26 cellular contexts compared by ENCODE assay signal in genomic region chr4:19187709-19188108, GRCh38.
DNase-seq lines count a peak whose midpoint lies in the region; ATAC-seq and TF ChIP-seq lines count a peak whose summit lies in the region.
"Had no signal": no experiment of that assay in that cellular context is flagged by ENCODE, and none has a peak within 500 bp of the region (broad histone marks: within the 10 kb centered on the region; RNA-seq: fewer than 3 reads in every experiment).

No MANE protein-coding gene starts in this region.

- no peaks in the 10 kb centered on the region for H3K4me1 ChIP-seq in ACC112 (ENCODE audit: control insufficient read depth, insufficient read depth, low read length, unreplicated experiment)
- H3K4me1 ChIP-seq in fibroblast of lung (ENCODE audit: control insufficient read depth, extremely low read depth, insufficient read depth, low read length) = no peaks in the 10 kb centered on the region
- H3K4me1 ChIP-seq in mucosa of descending colon (ENCODE audit: low read depth) = no peaks in the 10 kb centered on the region

- intact Hi-C loops in mucosa of descending colon (cut with DNase I, micrococcal nuclease) = no loop called here
- intact Hi-C loops in activated CD4-positive, alpha-beta memory T cell treated with anti-CD3 and anti-CD28 coated beads for 36 hours (cut with micrococcal nuclease) = no loop called here

- peak overlapping the region; percentile 32 for H2AFZ ChIP-seq in ACC112 (ENCODE audit: low read length, unreplicated experiment)
- H2AFZ ChIP-seq in fibroblast of lung (ENCODE audit: low read length) = peak overlapping the region; percentile 1

- no peaks in the 10 kb centered on the region for H4K20me1 ChIP-seq in fibroblast of lung (ENCODE audit: control insufficient read depth, extremely low read depth, insufficient read depth, low read length)

- H3K4me3 ChIP-seq in ACC112 (ENCODE audit: low read depth, low read length) (no peak overlapping the region), fibroblast of lung (replicated peaks in 1 of 4; ENCODE audit: control extremely low read depth in 1 of 4, insufficient read depth in 1 of 4, low read depth in 3 of 4, low read length in 4 of 4) (no peak overlapping the region), mucosa of descending colon (no peak overlapping the region)
- H3K4me3 ChIP-seq: MG63 had no signal

- H3K9ac ChIP-seq in fibroblast of lung (ENCODE audit: insufficient read depth, low read length) = no peak overlapping the region

- POLR2A ChIA-PET in activated CD4-positive, alpha-beta memory T cell treated with anti-CD3 and anti-CD28 coated beads for 36 hours (lab: Charles Lee) = no interaction called here

- H3K27me3 ChIP-seq in ACC112 (ENCODE audit: insufficient read depth, low read length) (no peaks in the 10 kb centered on the region), fibroblast of lung (ENCODE audit: control insufficient read depth, insufficient read depth, low read length) (no peaks in the 10 kb centered on the region)
- H3K27me3 ChIP-seq: MG63 had no signal

- H3K27ac ChIP-seq in ACC112 (ENCODE audit: low read depth, low read length) (no peak overlapping the region), fibroblast of lung (ENCODE audit: insufficient read depth, low read length) (no peak overlapping the region)

- DNase-seq in fibroblast of lung (ENCODE audit: low read depth in 2 of 2) (no peak), mucosa of descending colon (peak in 2 of 3 donors; percentile 22 to 23), renal cortical epithelial cell (ENCODE audit: low read depth) (peak; percentile 12), H4 (ENCODE audit: low spot score) (no peak), chondrocyte (ENCODE audit: low spot score) (no peak)
- DNase-seq in activated CD4-positive, alpha-beta memory T cell treated with anti-CD3 and anti-CD28 coated beads for 36 hours = no peak
- DNase-seq: 8988T; C1 segment of cervical spinal cord; CD4-positive, alpha-beta memory T cell; DMS 273 treated with DMSO at 0.1 percent for 48 hours; DMS79 treated with DMSO at 0.1 percent for 48 hours; GF-D8; H7; KG1; MG63; NCI-H1105 treated with DMSO at 0.1 percent for 48 hours; NCI-H146; NCI-H1930; NCI-H2107; NCI-H524; NCI-H774; NK-92 treated with Interleukin-12 subunit alpha and Interleukin-12 subunit beta, amount 100 ng/mL, for 24 hours; PC-3 had no signal

- no peak overlapping the region for H3K27ac Mint-ChIP-seq in activated CD4-positive, alpha-beta memory T cell treated with anti-CD3 and anti-CD28 coated beads for 36 hours
- no peak overlapping the region for H3K27ac Mint-ChIP-seq in chondrocyte (ENCODE audit: unreplicated experiment)
- H3K27ac Mint-ChIP-seq: CD4-positive, alpha-beta memory T cell had no signal

- H3K27me3 Mint-ChIP-seq in activated CD4-positive, alpha-beta memory T cell treated with anti-CD3 and anti-CD28 coated beads for 36 hours = no peaks in the 10 kb centered on the region
- no peaks in the 10 kb centered on the region for H3K27me3 Mint-ChIP-seq in chondrocyte (ENCODE audit: low read depth)
- H3K27me3 Mint-ChIP-seq: CD4-positive, alpha-beta memory T cell had no signal

- no peak overlapping the region for H3K4me3 Mint-ChIP-seq in activated CD4-positive, alpha-beta memory T cell treated with anti-CD3 and anti-CD28 coated beads for 36 hours
- no peak overlapping the region for H3K4me3 Mint-ChIP-seq in chondrocyte (ENCODE audit: unreplicated experiment)
- H3K4me3 Mint-ChIP-seq: CD4-positive, alpha-beta memory T cell had no signal

- no peak overlapping the region for H3K4me2 ChIP-seq in fibroblast of lung (ENCODE audit: extremely low read depth, insufficient read depth, low read length)

- TF ChIP-seq CTCF in fibroblast of lung (conservative IDR thresholded peaks at IDR 0.05 in 1 of 2, IDR thresholded peaks at IDR 0.05 in 1 of 2; ENCODE audit: low read depth in 1 of 2, low read length in 2 of 2) = no peak
- no peak for TF ChIP-seq CTCF in mucosa of descending colon (IDR thresholded peaks at IDR 0.05)
- TF ChIP-seq CTCF in chondrocyte (IDR thresholded peaks at IDR 0.05) = no peak

- no peaks in the 10 kb centered on the region for H3K4me1 Mint-ChIP-seq in activated CD4-positive, alpha-beta memory T cell treated with anti-CD3 and anti-CD28 coated beads for 36 hours (ENCODE audit: low read depth)
- H3K4me1 Mint-ChIP-seq in chondrocyte (ENCODE audit: low read depth) = no peaks in the 10 kb centered on the region
- H3K4me1 Mint-ChIP-seq: CD4-positive, alpha-beta memory T cell had no signal

- no peaks in the 10 kb centered on the region for H3K9me3 ChIP-seq in fibroblast of lung (ENCODE audit: control insufficient read depth, insufficient read depth, low read depth, low read length)
- no peaks in the 10 kb centered on the region for H3K9me3 ChIP-seq in mucosa of descending colon
- H3K9me3 ChIP-seq: MG63 had no signal

- CTCF ChIA-PET in activated CD4-positive, alpha-beta memory T cell treated with anti-CD3 and anti-CD28 coated beads for 36 hours (lab: Charles Lee) = no interaction called here

- H3K9me3 Mint-ChIP-seq in activated CD4-positive, alpha-beta memory T cell treated with anti-CD3 and anti-CD28 coated beads for 36 hours = peaks cover 10% of the 10 kb centered on the region
- no peaks in the 10 kb centered on the region for H3K9me3 Mint-ChIP-seq in chondrocyte (ENCODE audit: low read depth)

- H3K36me3 Mint-ChIP-seq in activated CD4-positive, alpha-beta memory T cell treated with anti-CD3 and anti-CD28 coated beads for 36 hours = no peaks in the 10 kb centered on the region
- H3K36me3 Mint-ChIP-seq in chondrocyte (ENCODE audit: low read depth) = no peaks in the 10 kb centered on the region
- H3K36me3 Mint-ChIP-seq: CD4-positive, alpha-beta memory T cell had no signal

- H3K36me3 ChIP-seq in ACC112 (ENCODE audit: insufficient read depth, low read length) (no peaks in the 10 kb centered on the region), fibroblast of lung (ENCODE audit: control insufficient read depth, insufficient read depth, low read length) (no peaks in the 10 kb centered on the region), mucosa of descending colon (ENCODE audit: low read depth) (no peaks in the 10 kb centered on the region)
- H3K36me3 ChIP-seq: MG63 had no signal

- H3K79me2 ChIP-seq in ACC112 (ENCODE audit: control insufficient read depth, insufficient read depth, low read length, unreplicated experiment) = no peaks in the 10 kb centered on the region
- no peaks in the 10 kb centered on the region for H3K79me2 ChIP-seq in fibroblast of lung (ENCODE audit: control insufficient read depth, insufficient read depth, low read length)

- ATAC-seq in mucosa of descending colon = peak; percentile 86
- no peak for ATAC-seq in GM18909 (IDR thresholded peaks at IDR 0.05; ENCODE audit: poor library complexity, unreplicated experiment)
- ATAC-seq: PC-3, Right ventricle myocardium inferior had no signal

Comparison
In these comparisons a context has a peak if more than half of its experiments do, and no peak if none do; other contexts are left out.
1. DNase-seq: peak in mucosa of descending colon (2 of 3) and renal cortical epithelial cell (single experiment); none in fibroblast of lung (0 of 2), H4 (single experiment), activated CD4-positive, alpha-beta memory T cell treated with anti-CD3 and anti-CD28 coated beads for 36 hours (single experiment) and chondrocyte (single experiment).